In the genomic region with DNA sequence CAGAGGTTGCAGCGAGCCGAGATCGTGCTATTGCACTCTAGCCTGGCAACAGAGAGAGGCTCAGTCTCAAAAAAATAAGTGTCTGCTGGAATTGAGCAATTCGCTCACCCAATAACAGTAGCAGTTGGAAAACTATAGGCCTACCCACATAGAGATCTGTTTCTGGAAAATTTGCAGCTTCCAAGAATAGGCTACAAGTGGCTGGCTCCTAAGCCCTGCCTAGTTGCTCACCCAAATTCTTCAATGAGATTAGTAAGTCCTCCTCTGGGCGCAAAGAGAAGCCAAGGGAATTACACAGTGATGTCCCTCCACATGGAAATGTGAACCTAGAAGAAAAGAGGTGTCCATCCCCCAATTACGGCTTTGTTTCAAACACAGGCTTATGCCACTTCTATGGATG, we compare ENCODE assay signal across 20 cellular contexts. TPM values are rescaled to one million over a fixed set of nuclear protein-coding genes. Genes with fewer than 3 reads are reported as not detected.
A peak's percentile ranks its signal among the peaks of the same experiment; 100 is the strongest.
DNase-seq lines count a peak whose midpoint lies in the region; ATAC-seq and TF ChIP-seq lines count a peak whose summit lies in the region.
"Had no signal": no experiment of that assay in that cellular context is flagged by ENCODE, and none has a peak within 500 bp of the region (broad histone marks: within the 10 kb centered on the region; RNA-seq: fewer than 3 reads in every experiment).

No MANE protein-coding gene starts in this region.

- H2AFZ ChIP-seq in GM23338 (no peak overlapping the region), neural progenitor cell (replicated peaks) (no peak overlapping the region)

- no peaks in the 10 kb centered on the region for H3K9me3 ChIP-seq in right cardiac atrium (ENCODE audit: control insufficient read depth, low read length)
- no peaks in the 10 kb centered on the region for H3K9me3 ChIP-seq in neural progenitor cell (ENCODE audit: low read depth)
- H3K9me3 ChIP-seq: A549 had no signal

- no peak overlapping the region for H3K4me2 ChIP-seq in GM23338
- peak overlapping the region; percentile 1 for H3K4me2 ChIP-seq in neural progenitor cell
- H3K4me2 ChIP-seq: A549 had no signal

- H3K4me3 Mint-ChIP-seq in GM23338 (no peak overlapping the region), neural progenitor cell (no peak overlapping the region)

- intact Hi-C loops in Right ventricle myocardium superior (cut with DNase I): no loop called here
- intact Hi-C loops in right cardiac atrium (cut with DNase I): no loop called here

- H3K27ac ChIP-seq in right cardiac atrium (ENCODE audit: low read length) (no peak overlapping the region), GM23338 (ENCODE audit: low read depth) (peak overlapping the region; percentile 17; the same call in 1 of the 2 replicates), neural progenitor cell (no peak overlapping the region)
- H3K27ac ChIP-seq: A549 had no signal

- TF ChIP-seq CTCF in GM23338 (conservative IDR thresholded peaks at IDR 0.05; ENCODE audit: low read depth in 2 of 2) (no peak), neural progenitor cell (IDR thresholded peaks at IDR 0.05) (no peak)

- H3K27me3 Mint-ChIP-seq in GM23338 (ENCODE audit: insufficient read depth, low read depth, poor library complexity) (no peaks in the 10 kb centered on the region), neural progenitor cell (ENCODE audit: insufficient read depth, low read depth) (no peaks in the 10 kb centered on the region)
- H3K27me3 Mint-ChIP-seq: CD4-positive, alpha-beta memory T cell had no signal

- H3K9me3 Mint-ChIP-seq in GM23338 (no peaks in the 10 kb centered on the region), neural progenitor cell (peaks cover 3% of the 10 kb centered on the region)
- H3K9me3 Mint-ChIP-seq: CD4-positive, alpha-beta memory T cell had no signal

- DNase-seq in Right ventricle myocardium superior (no peak), right cardiac atrium (no peak), GM23338 (ENCODE audit: low spot score) (no peak), neural progenitor cell (ENCODE audit: low spot score) (peak; percentile 33), NCI-H1417 treated with DMSO at 0.1 percent for 48 hours (lab: John Stamatoyannopoulos, UW) (no peak), NCI-H446 (lab: John Stamatoyannopoulos, UW) (no peak)
- DNase-seq: 8988T; ACHN; AML-193; C1 segment of cervical spinal cord; Calu3; CD4-positive, alpha-beta memory T cell; COR-L47; DMS53; DMS79 treated with DMSO at 0.1 percent for 48 hours; GF-D8; GOT3; H7; HCEC 1CT had no signal

- 91% methylated on average over 6 of the region's 6 CpGs for WGBS in right cardiac atrium

- H3K4me1 Mint-ChIP-seq in GM23338 (peaks cover 47% of the 10 kb centered on the region), neural progenitor cell (peaks cover 11% of the 10 kb centered on the region)

- H3K27ac Mint-ChIP-seq in GM23338 (0 out of 2 replicates have a peak overlapping the region, but pooled peaks have one; percentile 16), neural progenitor cell (no peak overlapping the region)

- no peaks in the 10 kb centered on the region for H3F3A ChIP-seq in GM23338 (replicated peaks; ENCODE audit: low read depth)
- peaks cover 14% of the 10 kb centered on the region for H3F3A ChIP-seq in neural progenitor cell (ENCODE audit: low read depth)

- H4K20me1 ChIP-seq in GM23338 (replicated peaks; ENCODE audit: insufficient read depth): peaks cover 50% of the 10 kb centered on the region
- H4K20me1 ChIP-seq in neural progenitor cell (ENCODE audit: low read depth): peaks cover 81% of the 10 kb centered on the region

- H3K9me2 ChIP-seq in GM23338 (ENCODE audit: insufficient read depth): no peaks in the 10 kb centered on the region

- H3K27me3 ChIP-seq in right cardiac atrium (ENCODE audit: control insufficient read depth, insufficient read depth): no peaks in the 10 kb centered on the region
- H3K27me3 ChIP-seq in GM23338 (ENCODE audit: insufficient read depth): no peaks in the 10 kb centered on the region
- no peaks in the 10 kb centered on the region for H3K27me3 ChIP-seq in neural progenitor cell

- peaks cover 4% of the 10 kb centered on the region; the same call in 2 of the 3 replicates for H3K36me3 Mint-ChIP-seq in GM23338 (ENCODE audit: low read depth)
- peaks cover 23% of the 10 kb centered on the region for H3K36me3 Mint-ChIP-seq in neural progenitor cell

- H3K79me2 ChIP-seq in GM23338 (replicated peaks; ENCODE audit: insufficient read depth) (peaks cover 87% of the 10 kb centered on the region), neural progenitor cell (ENCODE audit: low read depth) (peaks cover 100% of the 10 kb centered on the region)

- no peak overlapping the region for H3K9ac ChIP-seq in neural progenitor cell

- H3K4me1 ChIP-seq in right cardiac atrium (ENCODE audit: control insufficient read depth, insufficient read depth, low read length): peaks cover 7% of the 10 kb centered on the region
- H3K4me1 ChIP-seq in GM23338 (ENCODE audit: insufficient read depth): peaks cover 50% of the 10 kb centered on the region
- peaks cover 43% of the 10 kb centered on the region for H3K4me1 ChIP-seq in neural progenitor cell
- H3K4me1 ChIP-seq: A549 had no signal

- ATAC-seq in Right ventricle myocardium superior (ENCODE audit: poor library complexity) (peak; percentile 39), right cardiac atrium (no peak), GM23338 (no peak)
- ATAC-seq: A549 had no signal

- H3K4me3 ChIP-seq in right cardiac atrium (ENCODE audit: low read length): no peak overlapping the region
- no peak overlapping the region for H3K4me3 ChIP-seq in GM23338
- H3K4me3 ChIP-seq in neural progenitor cell: no peak overlapping the region
- H3K4me3 ChIP-seq: A549 had no signal

- no peaks in the 10 kb centered on the region for H3K36me3 ChIP-seq in GM23338 (ENCODE audit: insufficient read depth)
- no peaks in the 10 kb centered on the region for H3K36me3 ChIP-seq in neural progenitor cell

TF ChIP-seq in GM23338, 12 proteins besides CTCF, POLR2A, EP300 and RAD21 (continues in another document):
- no peak for TF ChIP-seq EZH2phosphoT487 (IDR thresholded peaks at IDR 0.05; ENCODE audit: unreplicated experiment)
- no peak for TF ChIP-seq JUNB (IDR thresholded peaks at IDR 0.05; ENCODE audit: unreplicated experiment)
- no peak for TF ChIP-seq ZNF114 (CRISPR knock-in tag; IDR thresholded peaks at IDR 0.05)
- TF ChIP-seq CREB1 (CRISPR knock-in tag; IDR thresholded peaks at IDR 0.05; ENCODE audit: low read depth): no peak

RNA-seq across cellular contexts. Expression of gene RNF38, which starts 42.6 kb away (rescaled TPM):
- total RNA-seq in Right ventricle myocardium superior (20.1 TPM), right cardiac atrium (10 to 100 TPM; 24.6 to 31.8 (median 28.1) TPM), neural progenitor cell (ENCODE audit: low replicate concordance) (49.8 and 63.8 TPM in 2 replicates)
- polyA plus RNA-seq in right cardiac atrium (8.8 TPM), GM23338 (2016; fragmentation: Nextera tagmentation; extraction: Ambion mirVana) (13.7 and 15.6 TPM in 2 replicates)
- total RNA-seq in GM23338 (2014; rRNA removed; shearing (Covaris generic)): 60.3 and 61.9 TPM in 2 replicates
